13 cellular contexts compared by ENCODE assay signal in the genomic region with DNA sequence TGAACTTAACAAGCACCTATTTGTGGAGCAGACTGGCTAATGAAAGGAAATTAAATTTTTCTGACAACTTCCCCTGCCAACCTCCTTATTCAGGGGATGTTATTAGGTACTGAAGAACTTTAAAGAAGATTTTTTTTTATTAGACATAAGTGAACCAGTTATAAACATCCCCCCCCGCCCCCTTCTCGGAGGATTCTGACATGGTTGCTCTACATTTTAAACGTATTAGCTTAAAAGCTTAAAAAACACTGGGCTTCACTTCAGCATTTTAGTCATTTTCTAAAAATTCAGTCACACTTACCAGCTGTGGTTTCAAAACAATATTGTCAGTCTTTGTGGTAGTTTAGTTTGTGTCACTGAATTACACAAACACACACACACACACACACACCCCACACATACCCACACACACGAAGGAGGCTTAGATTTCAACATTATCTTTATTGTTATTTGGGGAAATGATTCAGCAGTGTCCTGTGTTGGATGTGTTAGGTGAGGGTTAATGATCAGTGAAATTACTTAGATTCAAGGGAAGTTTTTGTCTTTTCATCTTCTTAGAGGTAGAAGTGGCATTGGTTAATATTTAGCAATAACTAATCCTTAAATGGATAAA.
DNase-seq lines count a peak whose midpoint lies in the region; ATAC-seq and TF ChIP-seq lines count a peak whose summit lies in the region.
"Had no signal": no experiment of that assay in that cellular context is flagged by ENCODE, and none has a peak within 500 bp of the region (broad histone marks: within the 10 kb centered on the region; RNA-seq: fewer than 3 reads in every experiment).

No MANE protein-coding gene starts in this region.

- H3K23ac ChIP-seq in mesenchymal stem cell (ENCODE audit: low read length in 2 of 2): no peak overlapping the region

- no peaks in the 10 kb centered on the region for H3K27me3 ChIP-seq in BLaER1
- no peaks in the 10 kb centered on the region for H3K27me3 ChIP-seq in Karpas-422 (ENCODE audit: low read length)
- H3K27me3 ChIP-seq in mesenchymal stem cell (ENCODE audit: control insufficient read depth in 1 of 2, insufficient read depth in 1 of 2, low read length in 2 of 2): no peaks in the 10 kb centered on the region
- H3K27me3 ChIP-seq: adrenal gland, upper lobe of right lung had no signal

- H3K4me3 ChIP-seq in BLaER1 (no peak overlapping the region), Karpas-422 (ENCODE audit: low read length) (peak overlapping the region; percentile 54; the same call in 1 of the 2 replicates), choroid plexus epithelial cell (ENCODE audit: low read depth, low read length) (no peak overlapping the region), mesenchymal stem cell (ENCODE audit: insufficient read depth in 1 of 2, low read depth in 1 of 2, low read length in 2 of 2) (peak overlapping the region in 1 of 2 experiments; percentile 38)
- H3K4me3 ChIP-seq: adrenal gland, upper lobe of right lung had no signal

- H3K36me3 ChIP-seq in BLaER1 (no peaks in the 10 kb centered on the region), Karpas-422 (ENCODE audit: insufficient read depth, low read length) (no peaks in the 10 kb centered on the region), mesenchymal stem cell (ENCODE audit: control insufficient read depth in 1 of 2, insufficient read depth in 2 of 2, low read depth in 1 of 2, low read length in 2 of 2) (no peaks in the 10 kb centered on the region)
- H3K36me3 ChIP-seq: adrenal gland, upper lobe of right lung had no signal

- no peak overlapping the region for H2BK5ac ChIP-seq in mesenchymal stem cell (ENCODE audit: low read depth, low read length, poor library complexity, severe bottlenecking)

- H2AFZ ChIP-seq in Karpas-422 (ENCODE audit: low read length): 0 out of 2 replicates have a peak overlapping the region, but pooled peaks have one; percentile 49
- H2AFZ ChIP-seq in mesenchymal stem cell (ENCODE audit: low read depth, low read length): no peak overlapping the region

- no peaks in the 10 kb centered on the region for H3K9me2 ChIP-seq in Karpas-422 (replicated peaks; ENCODE audit: insufficient read depth, low read length)

- no peak overlapping the region for H3K14ac ChIP-seq in mesenchymal stem cell (ENCODE audit: low read length in 2 of 2)

- H2BK120ac ChIP-seq in mesenchymal stem cell (ENCODE audit: low read depth, low read length): no peak overlapping the region

- H4K91ac ChIP-seq in mesenchymal stem cell (ENCODE audit: low read length): no peak overlapping the region

- no peak for ATAC-seq in HG02981 (IDR thresholded peaks at IDR 0.05; ENCODE audit: unreplicated experiment)
- ATAC-seq: naive thymus-derived CD4-positive, alpha-beta T cell had no signal

- H3K79me2 ChIP-seq in Karpas-422 (ENCODE audit: low read length): no peaks in the 10 kb centered on the region

- H3K4ac ChIP-seq in mesenchymal stem cell (ENCODE audit: low read depth in 1 of 2, low read length in 2 of 2): no peak overlapping the region

- no peak overlapping the region for H2BK12ac ChIP-seq in mesenchymal stem cell (ENCODE audit: low read length in 2 of 2)

- TF ChIP-seq CTCF in choroid plexus epithelial cell (conservative IDR thresholded peaks at IDR 0.05; ENCODE audit: low read depth, low read length): no peak

- H3K27ac ChIP-seq in BLaER1 (no peak overlapping the region), Karpas-422 (ENCODE audit: low read length) (peak overlapping the region; percentile 87), mesenchymal stem cell (ENCODE audit: low read length, poor library complexity, severe bottlenecking) (peak overlapping the region; percentile 79)
- H3K27ac ChIP-seq: adrenal gland, RWPE1, upper lobe of right lung had no signal

- H3K18ac ChIP-seq in mesenchymal stem cell (ENCODE audit: low read depth in 1 of 2, low read length in 2 of 2): no peak overlapping the region

- no peak overlapping the region for H2BK15ac ChIP-seq in mesenchymal stem cell (ENCODE audit: low read depth, poor library complexity, severe bottlenecking)

- 46% methylated on average over 3 of the region's 4 CpGs for WGBS in mesenchymal stem cell

- H3K4me2 ChIP-seq in BLaER1 (peak overlapping the region; percentile 12; the same call in 1 of the 2 replicates), Karpas-422 (ENCODE audit: low read depth, low read length, poor library complexity, severe bottlenecking) (peak overlapping the region; percentile 90), mesenchymal stem cell (ENCODE audit: low read length, poor library complexity, severe bottlenecking) (no peak overlapping the region)

- no peak overlapping the region for H4K8ac ChIP-seq in mesenchymal stem cell (ENCODE audit: low read length)

- H3K79me1 ChIP-seq in mesenchymal stem cell (replicated peaks; ENCODE audit: low read length, poor library complexity, severe bottlenecking): peaks cover 14% of the 10 kb centered on the region

- H3K9ac ChIP-seq in BLaER1 (no peak overlapping the region), Karpas-422 (ENCODE audit: low read length) (no peak overlapping the region; the same call in 1 of the 2 replicates), mesenchymal stem cell (ENCODE audit: low read length) (peak overlapping the region; percentile 72)

- H3K4me1 ChIP-seq in BLaER1 (peaks cover 27% of the 10 kb centered on the region), Karpas-422 (ENCODE audit: low read length) (peaks cover 38% of the 10 kb centered on the region), mesenchymal stem cell (ENCODE audit: control insufficient read depth, insufficient read depth, low read depth, low read length) (peaks cover 4% of the 10 kb centered on the region)

- no peak overlapping the region for H2AK5ac ChIP-seq in mesenchymal stem cell (ENCODE audit: low read length, severe bottlenecking)

- no peaks in the 10 kb centered on the region for H4K20me1 ChIP-seq in BLaER1
- H4K20me1 ChIP-seq in Karpas-422 (ENCODE audit: insufficient read depth, low read depth, low read length): no peaks in the 10 kb centered on the region

- H3K9me3 ChIP-seq in BLaER1 (no peaks in the 10 kb centered on the region), Karpas-422 (ENCODE audit: low read length) (no peaks in the 10 kb centered on the region), mesenchymal stem cell (ENCODE audit: control insufficient read depth, low read length) (no peaks in the 10 kb centered on the region)
- H3K9me3 ChIP-seq: adrenal gland, upper lobe of right lung had no signal

- DNase-seq in Karpas-422 (no peak), choroid plexus epithelial cell (ENCODE audit: low read depth) (peak; percentile 49), mesenchymal stem cell (peak; percentile 15), DMS79 (lab: John Stamatoyannopoulos, UW) (no peak), NAMALWA (ENCODE audit: low spot score) (no peak), foreskin melanocyte (no peak)
- DNase-seq: effector CD4-positive, alpha-beta T cell; upper lobe of right lung had no signal

Comparison
In these comparisons a context has a peak if more than half of its experiments do, and no peak if none do; other contexts are left out.
1. DNase-seq: peak in choroid plexus epithelial cell (single experiment) and mesenchymal stem cell (single experiment); none in Karpas-422 (single experiment), DMS79 (single experiment), NAMALWA (single experiment) and foreskin melanocyte (single experiment).